In genomic region chr2:20050712-20051517, GRCh38 we compare ENCODE assay signal across 8 cellular contexts. TPM values are rescaled to one million over a fixed set of nuclear protein-coding genes. Genes with fewer than 3 reads are reported as not detected.
A peak's percentile ranks its signal among the peaks of the same experiment; 100 is the strongest.
DNase-seq lines count a peak whose midpoint lies in the region; ATAC-seq and TF ChIP-seq lines count a peak whose summit lies in the region.

No MANE protein-coding gene starts in this region.

- DNase-seq in BJ (ENCODE audit: low read depth) (no peak), NCI-H510A treated with DMSO at 0.1 percent for 48 hours (lab: John Stamatoyannopoulos, UW) (peak; percentile 26), globus pallidus (ENCODE audit: low spot score) (peak; percentile 73), neural progenitor cell (ENCODE audit: low spot score) (peak; percentile 87), NCI-H128 (lab: John Stamatoyannopoulos, UW; ENCODE audit: unreplicated experiment) (no peak)
- peak; percentile 43 to 51 for DNase-seq in activated T-cell treated with anti-CD3 and anti-CD28 coated beads, Interleukin-2, amount 50 U/mL, for 48 hours

- CTCF ChIA-PET in BJ (lab: Yijun Ruan, JAX) = interaction anchor here (0.6 to 2.3 kb wide), 4 partner anchors 17 to 43 kb away, joined by 3 to 18 read pairs (median 5); no protein-coding TSS in a partner anchor

- H3K27me3 ChIP-seq in BJ (ENCODE audit: control insufficient read depth, insufficient read depth, low read length) (no peaks in the 10 kb centered on the region), neural progenitor cell (no peaks in the 10 kb centered on the region)

- H3K79me2 ChIP-seq in neural progenitor cell (ENCODE audit: low read depth) = peaks cover 54% of the 10 kb centered on the region

- no peaks in the 10 kb centered on the region for H3K27me3 Mint-ChIP-seq in neural progenitor cell (ENCODE audit: insufficient read depth, low read depth)

- peak overlapping the region; percentile 95 for H3K4me3 ChIP-seq in BJ (ENCODE audit: low read depth, low read length)
- H3K4me3 ChIP-seq in neural progenitor cell = peak overlapping the region; percentile 92

- POLR2A ChIA-PET in BJ (lab: Charles Lee) = interaction anchor here (0.6 to 1.4 kb wide), 4 partner anchors 12 to 43 kb away, joined by 3 to 7 read pairs (median 4); no protein-coding TSS in a partner anchor

- no peaks in the 10 kb centered on the region for H3K9me3 Mint-ChIP-seq in neural progenitor cell

- H3K27ac Mint-ChIP-seq in neural progenitor cell = no peak overlapping the region

- H3K9me3 ChIP-seq in neural progenitor cell (ENCODE audit: low read depth) = no peaks in the 10 kb centered on the region

- peaks cover 30% of the 10 kb centered on the region for H3K4me1 ChIP-seq in neural progenitor cell

- H3K36me3 ChIP-seq in BJ (ENCODE audit: control insufficient read depth, insufficient read depth, low read length) = no peaks in the 10 kb centered on the region
- no peaks in the 10 kb centered on the region for H3K36me3 ChIP-seq in neural progenitor cell

- H3F3A ChIP-seq in neural progenitor cell (ENCODE audit: low read depth) = peaks cover 40% of the 10 kb centered on the region

- H4K20me1 ChIP-seq in neural progenitor cell (ENCODE audit: low read depth) = peaks cover 35% of the 10 kb centered on the region

- TF ChIP-seq CTCF in BJ (IDR thresholded peaks at IDR 0.05; ENCODE audit: insufficient read depth, low read depth, low read length) (peak; percentile 42), neural progenitor cell (IDR thresholded peaks at IDR 0.05) (peak; percentile 36)

- H3K4me1 Mint-ChIP-seq in neural progenitor cell = peaks cover 24% of the 10 kb centered on the region

- peaks cover 8% of the 10 kb centered on the region for H3K36me3 Mint-ChIP-seq in neural progenitor cell

- H2AFZ ChIP-seq in neural progenitor cell (replicated peaks) = no peak overlapping the region

- H3K9ac ChIP-seq in neural progenitor cell = peak overlapping the region; percentile 79

- peak overlapping the region; percentile 94 for H3K4me2 ChIP-seq in neural progenitor cell

- ATAC-seq in GM18511 (IDR thresholded peaks at IDR 0.05; ENCODE audit: unreplicated experiment) = peak; percentile 30
- ATAC-seq in HG02981 (IDR thresholded peaks at IDR 0.05; ENCODE audit: unreplicated experiment) = peak; percentile 14

- H3K4me3 Mint-ChIP-seq in neural progenitor cell = no peak overlapping the region

- H3K27ac ChIP-seq in neural progenitor cell = peak overlapping the region; percentile 85

RNA-seq across cellular contexts. Expression of gene LAPTM4A, which starts 0.5 kb away (rescaled TPM):
- polyA plus RNA-seq in BJ (2011; rRNA removed) = 379 and 855 TPM in 2 replicates
- 121 and 162 TPM in 2 replicates for polyA minus RNA-seq in BJ (2011; rRNA and poly(A)+ RNA removed)
- total RNA-seq in neural progenitor cell (ENCODE audit: low replicate concordance) = 170 and 205 TPM in 2 replicates

RNA-seq across cellular contexts. Expression of gene MATN3, which starts 38.4 kb away (rescaled TPM):
- polyA plus RNA-seq in BJ (2011; rRNA removed) = 0.92 and 0.97 TPM in 2 replicates
- polyA minus RNA-seq in BJ (2011; rRNA and poly(A)+ RNA removed) = 0.51 and 0.66 TPM in 2 replicates
- total RNA-seq in neural progenitor cell (ENCODE audit: low replicate concordance) = 0.45 and 1.7 TPM in 2 replicates

Comparison
In these comparisons a context has a peak if more than half of its experiments do, and no peak if none do; other contexts are left out.
1. DNase-seq: peak in NCI-H510A treated with DMSO at 0.1 percent for 48 hours (single experiment), activated T-cell treated with anti-CD3 and anti-CD28 coated beads, Interleukin-2, amount 50 U/mL, for 48 hours (2 of 2), globus pallidus (single experiment) and neural progenitor cell (single experiment); none in BJ (single experiment) and NCI-H128 (single experiment).